ENCODE assay signal across 8 cellular contexts in genomic region chr18:9876867-9877654, GRCh38. TPM values are rescaled to one million over a fixed set of nuclear protein-coding genes. Genes with fewer than 3 reads are reported as not detected.
A peak's percentile ranks its signal among the peaks of the same experiment; 100 is the strongest.
DNase-seq lines count a peak whose midpoint lies in the region; ATAC-seq lines count a peak whose summit lies in the region.

No MANE protein-coding gene starts in this region.

- ATAC-seq in GM18498 (IDR thresholded peaks at IDR 0.05; ENCODE audit: unreplicated experiment) = peak; percentile 54
- ATAC-seq in HG03175 (IDR thresholded peaks at IDR 0.05; ENCODE audit: unreplicated experiment) = no peak
- no peak for ATAC-seq in GM19397 (IDR thresholded peaks at IDR 0.05; ENCODE audit: unreplicated experiment)

- DNase-seq in RKO (ENCODE audit: low spot score) (peak; percentile 4), fibroblast of peridontal ligament (ENCODE audit: extremely low read depth) (peak; percentile 96), renal cortical epithelial cell (ENCODE audit: low read depth) (peak; percentile 77), NCI-H1694 (lab: John Stamatoyannopoulos, UW) (no peak)
- no peak for DNase-seq in stimulated activated CD4-positive, alpha-beta T cell treated with anti-CD3 and anti-CD28 coated beads, Interleukin-2, amount 100 ng/mL, for 24 hours

RNA-seq across cellular contexts. Expression of gene TXNDC2, which starts 8.7 kb away (rescaled TPM):
- total RNA-seq in renal cortical epithelial cell = not detected in 2 replicates

RNA-seq across cellular contexts. Expression of gene VAPA, which starts 36.8 kb away (rescaled TPM):
- total RNA-seq in renal cortical epithelial cell = 296 and 403 TPM in 2 replicates

Comparison
In these comparisons a context has a peak if more than half of its experiments do, and no peak if none do; other contexts are left out.
1. DNase-seq: peak in RKO (single experiment), fibroblast of peridontal ligament (single experiment) and renal cortical epithelial cell (single experiment); none in stimulated activated CD4-positive, alpha-beta T cell treated with anti-CD3 and anti-CD28 coated beads, Interleukin-2, amount 100 ng/mL, for 24 hours (0 of 2) and NCI-H1694 (single experiment).